In genomic region chr22:46754826-46755225, GRCh38 we compare ENCODE assay signal across 13 cellular contexts. TPM values are rescaled to one million over a fixed set of nuclear protein-coding genes. Genes with fewer than 3 reads are reported as not detected.
A peak's percentile ranks its signal among the peaks of the same experiment; 100 is the strongest.
DNase-seq lines count a peak whose midpoint lies in the region; ATAC-seq and TF ChIP-seq lines count a peak whose summit lies in the region.
"Had no signal": no experiment of that assay in that cellular context is flagged by ENCODE, and none has a peak within 500 bp of the region (broad histone marks: within the 10 kb centered on the region; RNA-seq: fewer than 3 reads in every experiment).

No MANE protein-coding gene starts in this region.

- H3K9me3 Mint-ChIP-seq in natural killer cell treated with Interleukin-12 subunit alpha and Interleukin-12 subunit beta and Interleukin-15 and Interleukin-18, amount 100 ng/mL, for 72 hours = peaks cover 5% of the 10 kb centered on the region

- WGBS in transverse colon (ENCODE audit: low coverage in 1 of 2), 2 donors = 84 to 100% methylated on average over 3 to 6 of the region's 6 CpGs

- peak overlapping the region; percentile 89 to 96 for H3K27ac Mint-ChIP-seq in natural killer cell treated with Interleukin-12 subunit alpha and Interleukin-12 subunit beta and Interleukin-15 and Interleukin-18, amount 100 ng/mL, for 72 hours

- H3K4me3 ChIP-seq in epithelial cell of proximal tubule (ENCODE audit: low read depth, low read length) (peak overlapping the region; percentile 27), transverse colon (no peak overlapping the region)
- H3K4me3 ChIP-seq: cardiac muscle cell, mucosa of descending colon, SJSA1 had no signal

- H3K4me3 Mint-ChIP-seq in natural killer cell treated with Interleukin-12 subunit alpha and Interleukin-12 subunit beta and Interleukin-15 and Interleukin-18, amount 100 ng/mL, for 72 hours = no peak overlapping the region

- in situ Hi-C loops in transverse colon (cut with MboI; ENCODE audit: low pct_ligation_motif_present in 1 of 4, low pct_unique_long_range_greater_than_20kb in 1 of 4, low sequenced_read_pairs in 3 of 4) = loop anchor here in 1 of 4 donors (25.0 kb wide), 1 partner anchor 193 kb away; no protein-coding TSS in a partner anchor

- H3K27me3 ChIP-seq in transverse colon = no peaks in the 10 kb centered on the region
- H3K27me3 ChIP-seq: cardiac muscle cell, SJSA1 had no signal

- no peaks in the 10 kb centered on the region for H3K36me3 ChIP-seq in transverse colon
- H3K36me3 ChIP-seq: cardiac muscle cell, SJSA1 had no signal

- H3K4me1 Mint-ChIP-seq in natural killer cell treated with Interleukin-12 subunit alpha and Interleukin-12 subunit beta and Interleukin-15 and Interleukin-18, amount 100 ng/mL, for 72 hours (ENCODE audit: low read depth in 2 of 2) = peaks cover 19 to 32% of the 10 kb centered on the region in 2 donors

- intact Hi-C loops in transverse colon (cut with DNase I; ENCODE audit: low total_unique reads) = no loop called here

- H3K9me3 ChIP-seq in transverse colon = no peaks in the 10 kb centered on the region

- H3K27me3 Mint-ChIP-seq in natural killer cell treated with Interleukin-12 subunit alpha and Interleukin-12 subunit beta and Interleukin-15 and Interleukin-18, amount 100 ng/mL, for 72 hours = no peaks in the 10 kb centered on the region

- peak overlapping the region; percentile 78 to 89 (median 82) for H3K27ac ChIP-seq in transverse colon
- H3K27ac ChIP-seq: cardiac muscle cell had no signal

- ATAC-seq in natural killer cell treated with Interleukin-12 subunit alpha and Interleukin-12 subunit beta and Interleukin-15 and Interleukin-18, amount 100 ng/mL, for 72 hours = no peak
- no peak for ATAC-seq in GM19351 (IDR thresholded peaks at IDR 0.05; ENCODE audit: unreplicated experiment)

- TF ChIP-seq POLR2A in transverse colon (IDR thresholded peaks at IDR 0.05) = no peak

- no peak for TF ChIP-seq EP300 in transverse colon (IDR thresholded peaks at IDR 0.05; ENCODE audit: low read depth)

- DNase-seq in DMS53 (lab: John Stamatoyannopoulos, UW) (peak; percentile 37), DMS53 treated with DMSO at 0.1 percent for 48 hours (lab: John Stamatoyannopoulos, UW; ENCODE audit: unreplicated experiment) (no peak), epithelial cell of proximal tubule (ENCODE audit: low read depth) (no peak), transverse colon (no peak), NCI-H2107 treated with DMSO at 0.1 percent for 48 hours (lab: John Stamatoyannopoulos, UW; ENCODE audit: unreplicated experiment) (no peak), NCI-H526 treated with DMSO at 0.1 percent for 48 hours (lab: John Stamatoyannopoulos, UW) (no peak)
- DNase-seq in natural killer cell treated with Interleukin-12 subunit alpha and Interleukin-12 subunit beta and Interleukin-15 and Interleukin-18, amount 100 ng/mL, for 72 hours (ENCODE audit: low spot score) = no peak
- DNase-seq: Karpas-422, NCI-H1694 treated with DMSO at 0.1 percent for 48 hours had no signal

- TF ChIP-seq CTCF in epithelial cell of proximal tubule (conservative IDR thresholded peaks at IDR 0.05; ENCODE audit: low read depth, low read length) = no peak
- no peak for TF ChIP-seq CTCF in transverse colon (IDR thresholded peaks at IDR 0.05)

- H3K36me3 Mint-ChIP-seq in natural killer cell treated with Interleukin-12 subunit alpha and Interleukin-12 subunit beta and Interleukin-15 and Interleukin-18, amount 100 ng/mL, for 72 hours = peaks cover 4% of the 10 kb centered on the region

- peaks cover 29 to 65% (median 47%) of the 10 kb centered on the region in 4 donors for H3K4me1 ChIP-seq in transverse colon

RNA-seq across cellular contexts. Expression of gene TBC1D22A, which starts 7.6 kb away (rescaled TPM):
- total RNA-seq in epithelial cell of proximal tubule (16.6 and 22.7 TPM in 2 replicates), transverse colon (100 to 1,000 TPM in 1 of 4 donors, 10 to 100 TPM in 3; 31.2 to 111 (median 41.8) TPM)
- total RNA-seq in natural killer cell treated with Interleukin-12 subunit alpha and Interleukin-12 subunit beta and Interleukin-15 and Interleukin-18, amount 100 ng/mL, for 72 hours = 10 to 100 TPM; 31.9 to 43.4 TPM

RNA-seq across cellular contexts. Expression of gene CERK, which starts 16.8 kb away (rescaled TPM):
- total RNA-seq in epithelial cell of proximal tubule (22.6 and 40.9 TPM in 2 replicates), transverse colon (10 to 100 TPM; 13.7 to 72.2 (median 63.5) TPM)
- 10 to 100 TPM; 38.1 to 55.8 TPM for total RNA-seq in natural killer cell treated with Interleukin-12 subunit alpha and Interleukin-12 subunit beta and Interleukin-15 and Interleukin-18, amount 100 ng/mL, for 72 hours
